25 cellular contexts compared by ENCODE assay signal in the genomic region with DNA sequence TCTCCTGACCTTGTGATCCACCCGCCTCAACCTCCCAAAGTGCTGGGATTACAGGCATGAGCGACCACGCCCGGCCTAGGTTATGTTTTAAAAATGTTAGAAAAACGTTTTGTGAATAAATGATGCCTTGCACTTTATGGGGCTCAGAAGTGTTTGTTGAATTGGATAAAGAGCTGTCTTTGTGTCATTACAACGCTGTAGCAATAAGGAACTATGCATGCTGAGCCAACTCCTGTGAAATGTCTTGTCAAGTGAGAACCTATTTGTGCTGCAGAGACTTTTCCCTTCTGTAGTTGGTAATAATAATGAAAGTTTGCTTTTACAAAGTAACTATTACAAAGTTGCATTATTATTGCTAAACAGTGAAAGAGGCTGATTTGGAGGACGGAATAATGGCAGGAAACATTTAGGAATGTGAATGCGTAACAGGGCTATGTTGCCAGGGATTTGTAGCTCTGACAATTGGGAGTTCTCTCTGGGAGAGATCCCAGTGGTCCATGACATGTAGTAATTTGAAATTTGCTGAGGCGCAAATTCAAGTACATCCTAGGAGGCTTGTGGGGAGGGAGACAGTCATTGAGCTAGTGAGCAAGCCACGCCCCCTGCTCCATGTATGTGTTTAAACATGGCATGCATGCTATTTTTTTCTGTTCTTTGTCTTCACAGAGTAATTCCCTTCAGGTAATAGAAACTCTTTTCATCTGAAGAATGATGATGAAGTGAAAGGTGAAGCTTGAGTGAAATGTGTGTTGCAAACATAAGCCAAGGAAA. TPM values are rescaled to one million over a fixed set of nuclear protein-coding genes. Genes with fewer than 3 reads are reported as not detected.
DNase-seq lines count a peak whose midpoint lies in the region; ATAC-seq and TF ChIP-seq lines count a peak whose summit lies in the region.
"Had no signal": no experiment of that assay in that cellular context is flagged by ENCODE, and none has a peak within 500 bp of the region (broad histone marks: within the 10 kb centered on the region; RNA-seq: fewer than 3 reads in every experiment).

No MANE protein-coding gene starts in this region.

- H3F3A ChIP-seq in PC-9 (ENCODE audit: insufficient read depth, low read depth), result peaks cover 34% of the 10 kb centered on the region

- no peaks in the 10 kb centered on the region for H3K9me2 ChIP-seq in PC-9 (ENCODE audit: insufficient read depth)

- no peaks in the 10 kb centered on the region for H4K20me1 ChIP-seq in PC-9 (ENCODE audit: insufficient read depth)
- H4K20me1 ChIP-seq: BLaER1 had no signal

- H3K27me3 ChIP-seq in ACC112 (ENCODE audit: insufficient read depth, low read length) (no peaks in the 10 kb centered on the region), PC-9 (ENCODE audit: insufficient read depth, low read depth) (no peaks in the 10 kb centered on the region), A673 (replicated peaks; ENCODE audit: insufficient read depth, low read depth, low read length, poor library complexity) (no peaks in the 10 kb centered on the region), testis (no peaks in the 10 kb centered on the region)
- H3K27me3 ChIP-seq: BLaER1, tibial nerve had no signal

- H3K4me2 ChIP-seq in PC-9, result peak overlapping the region; percentile 46
- H3K4me2 ChIP-seq: BLaER1 had no signal

- H2AFZ ChIP-seq in ACC112 (ENCODE audit: low read length, unreplicated experiment), result no peak overlapping the region
- no peak overlapping the region for H2AFZ ChIP-seq in PC-9

- TF ChIP-seq POLR2A in testis (IDR thresholded peaks at IDR 0.05), result no peak

- H3K79me2 ChIP-seq in ACC112 (ENCODE audit: control insufficient read depth, insufficient read depth, low read length, unreplicated experiment), result peaks cover 2% of the 10 kb centered on the region
- H3K79me2 ChIP-seq in PC-9 (ENCODE audit: low read depth), result no peaks in the 10 kb centered on the region

- peaks cover 9% of the 10 kb centered on the region for H3K4me1 ChIP-seq in ACC112 (ENCODE audit: control insufficient read depth, insufficient read depth, low read length, unreplicated experiment)
- H3K4me1 ChIP-seq in PC-9 (replicated peaks; ENCODE audit: insufficient read depth), result peaks cover 21% of the 10 kb centered on the region
- no peaks in the 10 kb centered on the region for H3K4me1 ChIP-seq in A673 (ENCODE audit: insufficient read depth, low read length, poor library complexity, severe bottlenecking)
- peaks cover 3% of the 10 kb centered on the region for H3K4me1 ChIP-seq in testis

- CTCF ChIA-PET in PC-9 (lab: Charles Lee) (no interaction called here), A673 (lab: Charles Lee) (no interaction called here)

- H3K9me3 ChIP-seq in PC-9 (ENCODE audit: insufficient read depth, low read depth) (no peaks in the 10 kb centered on the region), A673 (ENCODE audit: low read depth, low read length, poor library complexity, severe bottlenecking) (no peaks in the 10 kb centered on the region), testis (no peaks in the 10 kb centered on the region)
- H3K9me3 ChIP-seq: BLaER1, tibial nerve had no signal

- POLR2A ChIA-PET in PC-9 (lab: Charles Lee; ENCODE audit: unreplicated experiment) (no interaction called here), A673 (lab: Charles Lee; ENCODE audit: low non-redundant PET) (interaction anchor here (0.8 kb wide), 1 partner anchor 981 kb away, joined by 3 read pairs; no protein-coding TSS in a partner anchor)

- 75 to 76% methylated on average over 10 of the region's 10 CpGs for WGBS in testis, 2 donors

- DNase-seq in DMS79 treated with DMSO at 0.1 percent for 48 hours (lab: John Stamatoyannopoulos, UW), result peak; percentile 78
- no peak for DNase-seq in PC-9
- peak in 1 of 2 donors; percentile 54 for DNase-seq in left colon
- no peak for DNase-seq in A673 (ENCODE audit: low spot score)
- DNase-seq in NAMALWA (ENCODE audit: low spot score), result no peak
- DNase-seq in testis, result no peak
- DNase-seq: activated CD4-positive, alpha-beta T cell treated with anti-CD3 and anti-CD28 coated beads for 4 hours; activated CD8-positive, alpha-beta memory T cell treated with anti-CD3 and anti-CD28 coated beads for 24 hours; activated effector memory CD4-positive, alpha-beta T cell treated with Interleukin-2 at 50 U/mL for 16 hours; aorta; Calu3; islet precursor cell; NCI-H1105; NCI-H2081; NCI-H446 treated with DMSO at 0.1 percent for 48 hours; NCI-H82; posterior cingulate gyrus; right cardiac atrium; RPMI8226; stimulated activated CD4-positive, alpha-beta T cell treated with anti-CD3 and anti-CD28 coated beads, Interleukin-2, amount 100 ng/mL, for 24 hours had no signal

- no TSS peak for BruUV-seq in PC-9 (replicated peaks; lab: Mats Ljungman, UMichigan)
- BruUV-seq in A673 (replicated peaks; lab: Mats Ljungman, UMichigan), result no TSS peak

- H3K4me3 ChIP-seq in ACC112 (ENCODE audit: low read depth, low read length) (no peak overlapping the region), PC-9 (no peak overlapping the region), A673 (ENCODE audit: low read depth, low read length, poor library complexity, severe bottlenecking) (no peak overlapping the region), testis (no peak overlapping the region)
- H3K4me3 ChIP-seq: BLaER1, tibial nerve had no signal

- H3K36me3 ChIP-seq in ACC112 (ENCODE audit: insufficient read depth, low read length) (no peaks in the 10 kb centered on the region), PC-9 (ENCODE audit: low read depth) (no peaks in the 10 kb centered on the region), A673 (ENCODE audit: insufficient read depth, low read length, poor library complexity, severe bottlenecking) (no peaks in the 10 kb centered on the region), testis (ENCODE audit: low read depth, missing control alignments) (no peaks in the 10 kb centered on the region)

- TF ChIP-seq CTCF in PC-9 (conservative IDR thresholded peaks at IDR 0.05) (no peak), A673 (conservative IDR thresholded peaks at IDR 0.05; ENCODE audit: low read depth, low read length) (no peak), testis (IDR thresholded peaks at IDR 0.05) (no peak)

- intact Hi-C loops in PC-9 (cut with micrococcal nuclease; ENCODE audit: unreplicated experiment), result no loop called here
- intact Hi-C loops in left colon (cut with DNase I, micrococcal nuclease), result no loop called here
- intact Hi-C loops in A673 (cut with micrococcal nuclease; ENCODE audit: unreplicated experiment), result no loop called here
- intact Hi-C loops in testis (cut with DNase I; ENCODE audit: low total_unique reads), result no loop called here

- peak; percentile 58 for ATAC-seq in left colon
- ATAC-seq in HG03571 (IDR thresholded peaks at IDR 0.05; ENCODE audit: unreplicated experiment), result no peak
- ATAC-seq: right cardiac atrium had no signal

- H3K27ac ChIP-seq in ACC112 (ENCODE audit: low read depth, low read length) (peak overlapping the region; percentile 73), PC-9 (peak overlapping the region; percentile 63), A673 (ENCODE audit: low read depth, low read length, poor library complexity, severe bottlenecking) (no peak overlapping the region), testis (peak overlapping the region in 1 of 2 donors; percentile 21)
- H3K27ac ChIP-seq: BLaER1, tibial nerve had no signal

RNA-seq across cellular contexts. Expression of a gene that starts 16.8 kb away (rescaled TPM):
- total RNA-seq in PC-9 (2021) (8.5 and 12.9 TPM in 2 replicates), left colon (10 to 100 TPM; 20.2 to 20.5 TPM), A673 (2021) (6.9 and 7.9 TPM in 2 replicates), testis (10 to 100 TPM; 20.4 to 21.1 TPM)
- polyA plus RNA-seq in testis (ENCODE audit: insufficient read depth, low read depth, low replicate concordance), result 12.5 TPM

RNA-seq across cellular contexts. Expression of a gene that starts 19.2 kb away (rescaled TPM):
- total RNA-seq in PC-9 (2021) (12.3 and 15.1 TPM in 2 replicates), left colon (10 to 100 TPM; 21.3 to 26.4 TPM), A673 (2021) (29.4 and 31.3 TPM in 2 replicates), testis (10 to 100 TPM; 40.2 to 52.1 TPM)
- polyA plus RNA-seq in testis (ENCODE audit: insufficient read depth, low read depth, low replicate concordance), result 35.0 TPM

RNA-seq across cellular contexts. Expression of a gene that starts 42.7 kb away (rescaled TPM):
- total RNA-seq in PC-9 (2021) (not detected in 2 replicates), left colon (under 1 TPM; 0.40 to 0.67 TPM), A673 (2021) (0.41 and 0.46 TPM in 2 replicates), testis (1 to 10 TPM; 6.0 to 6.6 TPM)
- 5.4 TPM for polyA plus RNA-seq in testis (ENCODE audit: insufficient read depth, low read depth, low replicate concordance)
- total RNA-seq: Calu3, SK-MEL-5 had no signal
